Comparison of ENCODE assay signal across 1 cellular context in genomic region chr22:39311592-39312400, GRCh38.
TF ChIP-seq lines count a peak whose summit lies in the region.

No MANE protein-coding gene starts in this region.

TF ChIP-seq in IMR-90, 13 proteins besides CTCF, POLR2A, EP300 and RAD21:
- TF ChIP-seq NFE2L2 (IDR thresholded peaks at IDR 0.05; ENCODE audit: low read depth, low read length) (no peak), RCOR1 (IDR thresholded peaks at IDR 0.05; ENCODE audit: insufficient replicate concordance, low read length) (no peak), BHLHE40 (IDR thresholded peaks at IDR 0.05; ENCODE audit: low read depth, low read length) (no peak), RFX5 (IDR thresholded peaks at IDR 0.05; ENCODE audit: low read depth, low read length) (no peak), MXI1 (IDR thresholded peaks at IDR 0.05; ENCODE audit: borderline replicate concordance, low read depth, low read length) (no peak), ELK1 (IDR thresholded peaks at IDR 0.05; ENCODE audit: borderline replicate concordance, low read depth, low read length) (no peak), MAZ (IDR thresholded peaks at IDR 0.05; ENCODE audit: borderline replicate concordance, low read depth, low read length) (no peak)
